Comparison of ENCODE assay signal across 13 cellular contexts in genomic region chr12:54689984-54690383, GRCh38. TPM values are rescaled to one million over a fixed set of nuclear protein-coding genes. Genes with fewer than 3 reads are reported as not detected.
DNase-seq lines count a peak whose midpoint lies in the region; ATAC-seq, FAIRE-seq and TF ChIP-seq lines count a peak whose summit lies in the region.
"Had no signal": no experiment of that assay in that cellular context is flagged by ENCODE, and none has a peak within 500 bp of the region (broad histone marks: within the 10 kb centered on the region; RNA-seq: fewer than 3 reads in every experiment).

No MANE protein-coding gene starts in this region.

- H3K27me3 ChIP-seq in DOHH2 (ENCODE audit: control insufficient read depth, low read length) (peaks cover 5% of the 10 kb centered on the region; the same call in 1 of the 2 replicates), WERI-Rb-1 (ENCODE audit: insufficient read depth, low read depth, severe bottlenecking) (peaks cover 52% of the 10 kb centered on the region), keratinocyte (ENCODE audit: control insufficient read depth, extremely low read depth, insufficient read depth, low read length) (no peaks in the 10 kb centered on the region)

- TF ChIP-seq CTCF in DOHH2 (IDR thresholded peaks at IDR 0.05; ENCODE audit: low read depth, low read length, poor library complexity, severe bottlenecking): peak; percentile 18
- peak; percentile 28 for TF ChIP-seq CTCF in HFFc6 (IDR thresholded peaks at IDR 0.05)
- peak; percentile 55 for TF ChIP-seq CTCF in WERI-Rb-1 (IDR thresholded peaks at IDR 0.05; ENCODE audit: low read depth, low read length)
- peak; percentile 20 to 69 (median 22) for TF ChIP-seq CTCF in keratinocyte (optimal IDR thresholded peaks at IDR 0.05 in 1 of 3, IDR thresholded peaks at IDR 0.05 in 1 of 3, conservative IDR thresholded peaks at IDR 0.05 in 1 of 3; ENCODE audit: extremely low read depth in 1 of 3, insufficient read depth in 2 of 3, low read length in 3 of 3)

- DNase-seq in HFFc6 (no peak), WERI-Rb-1 (no peak), keratinocyte (ENCODE audit: low read depth, low spot score) (no peak), left ventricle myocardium superior (no peak), NCI-H1436 treated with DMSO at 0.1 percent for 48 hours (lab: John Stamatoyannopoulos, UW) (no peak)
- DNase-seq in stimulated activated CD8-positive, alpha-beta memory T cell treated with anti-CD3 and anti-CD28 coated beads, Interleukin-4, amount 100 ng/mL, for 48 hours: no peak
- DNase-seq: activated naive CD4-positive, alpha-beta T cell; cortex of kidney; NCI-H2227 treated with DMSO at 0.1 percent for 48 hours had no signal

- H3K4me1 Mint-ChIP-seq in HFFc6 (ENCODE audit: low read depth): no peaks in the 10 kb centered on the region
- H3K4me1 Mint-ChIP-seq: mesothelial cell of epicardium had no signal

- H2AFZ ChIP-seq in keratinocyte (ENCODE audit: control insufficient read depth, low read length): no peak overlapping the region

- intact Hi-C loops in left ventricle myocardium superior (cut with micrococcal nuclease): no loop called here

- FAIRE-seq in keratinocyte (lab: Jason Lieb, UNC): no peak

- H3K4me1 ChIP-seq in DOHH2 (ENCODE audit: control insufficient read depth, low read length) (no peaks in the 10 kb centered on the region), keratinocyte (ENCODE audit: control insufficient read depth, extremely low read depth, insufficient read depth, low read length) (no peaks in the 10 kb centered on the region)

- no peaks in the 10 kb centered on the region for H4K20me1 ChIP-seq in DOHH2 (ENCODE audit: control insufficient read depth, insufficient read depth, low read depth, low read length)
- no peaks in the 10 kb centered on the region for H4K20me1 ChIP-seq in keratinocyte (ENCODE audit: control insufficient read depth, extremely low read depth, insufficient read depth, low read length)

- no peak overlapping the region for H3K27ac Mint-ChIP-seq in HFFc6
- H3K27ac Mint-ChIP-seq: mesothelial cell of epicardium had no signal

- dilution Hi-C loops in keratinocyte (cut with MboI; ENCODE audit: extremely low pct_ligation_motif_present, low sequenced_read_pairs): no loop called here

- H3K9ac ChIP-seq in keratinocyte (ENCODE audit: control insufficient read depth, extremely low read depth, insufficient read depth, low read length): no peak overlapping the region

- no peak overlapping the region for H3K4me2 ChIP-seq in DOHH2 (ENCODE audit: low read length)
- no peak overlapping the region for H3K4me2 ChIP-seq in keratinocyte (ENCODE audit: control insufficient read depth, extremely low read depth, insufficient read depth, low read depth, low read length)

- H3K4me3 ChIP-seq in DOHH2 (ENCODE audit: low read length): no peak overlapping the region
- H3K4me3 ChIP-seq in WERI-Rb-1 (ENCODE audit: low read depth, low read length): no peak overlapping the region
- no peak overlapping the region for H3K4me3 ChIP-seq in keratinocyte (ENCODE audit: control insufficient read depth in 2 of 3, extremely low read depth in 1 of 3, insufficient read depth in 2 of 3, low read depth in 1 of 3, low read length in 3 of 3)

- H3K27me3 Mint-ChIP-seq in HFFc6 (ENCODE audit: insufficient read depth): peaks cover 8% of the 10 kb centered on the region

- H3K9me3 Mint-ChIP-seq in HFFc6: no peaks in the 10 kb centered on the region
- H3K9me3 Mint-ChIP-seq: mesothelial cell of epicardium had no signal

- no peak overlapping the region for H3K4me3 Mint-ChIP-seq in HFFc6
- H3K4me3 Mint-ChIP-seq: mesothelial cell of epicardium had no signal

- H3K9me3 ChIP-seq in DOHH2 (ENCODE audit: control insufficient read depth, insufficient read depth, low read length) (no peaks in the 10 kb centered on the region), WERI-Rb-1 (ENCODE audit: severe bottlenecking) (no peaks in the 10 kb centered on the region), keratinocyte (ENCODE audit: control insufficient read depth, low read depth, low read length) (no peaks in the 10 kb centered on the region)

- H3K27ac ChIP-seq in DOHH2 (ENCODE audit: low read depth, low read length): no peak overlapping the region
- no peak overlapping the region for H3K27ac ChIP-seq in WERI-Rb-1
- no peak overlapping the region for H3K27ac ChIP-seq in keratinocyte (ENCODE audit: control insufficient read depth, insufficient read depth, low read length)

- H3K36me3 Mint-ChIP-seq in HFFc6 (ENCODE audit: low read depth): no peaks in the 10 kb centered on the region
- H3K36me3 Mint-ChIP-seq: mesothelial cell of epicardium had no signal

- H3F3A ChIP-seq in DOHH2 (ENCODE audit: control insufficient read depth, insufficient read depth): no peaks in the 10 kb centered on the region

- ATAC-seq in left ventricle myocardium superior: no peak
- ATAC-seq in HG03039 (IDR thresholded peaks at IDR 0.05; ENCODE audit: unreplicated experiment): no peak

- H3K36me3 ChIP-seq in DOHH2 (ENCODE audit: control insufficient read depth, low read length): no peaks in the 10 kb centered on the region
- no peaks in the 10 kb centered on the region for H3K36me3 ChIP-seq in WERI-Rb-1
- H3K36me3 ChIP-seq in keratinocyte (ENCODE audit: control insufficient read depth in 2 of 2, extremely low read depth in 1 of 2, insufficient read depth in 2 of 2, low read length in 2 of 2): no peaks in the 10 kb centered on the region

- no peaks in the 10 kb centered on the region for H3K9me2 ChIP-seq in DOHH2 (replicated peaks; ENCODE audit: control insufficient read depth, low read length)

- H3K9me1 ChIP-seq in keratinocyte (ENCODE audit: control insufficient read depth, extremely low read depth, insufficient read depth, low read length): no peaks in the 10 kb centered on the region

- H3K79me2 ChIP-seq in DOHH2 (ENCODE audit: control insufficient read depth, low read length) (no peaks in the 10 kb centered on the region), keratinocyte (ENCODE audit: control insufficient read depth, insufficient read depth, low read length) (no peaks in the 10 kb centered on the region)

RNA-seq across cellular contexts. Expression of gene DCD, which starts 41.8 kb away (rescaled TPM):
- total RNA-seq in HFFc6 (2021; fragmentation: NEBNext Ultra II Directional; extraction: Animal tissue kit (Norgen Biotek cat#: 25700)): not detected
- polyA plus RNA-seq in keratinocyte: not detected in 3 replicates
- polyA plus RNA-seq in keratinocyte (2011; ENCODE audit: low read depth): not detected
- polyA plus RNA-seq in keratinocyte (2011; cell fraction: cytosol; rRNA removed): not detected in 2 replicates
- polyA plus RNA-seq in keratinocyte (2011; cell fraction: nucleus; rRNA removed): not detected in 2 replicates
- not detected in 2 replicates for polyA plus RNA-seq in keratinocyte (2012; ENCODE audit: low replicate concordance)
- not detected in 3 replicates for polyA minus RNA-seq in keratinocyte
- not detected for polyA minus RNA-seq in keratinocyte (2011; cell fraction: cytosol; rRNA and poly(A)+ RNA removed)
- not detected in 2 replicates for polyA minus RNA-seq in keratinocyte (2011; cell fraction: nucleus; rRNA and poly(A)+ RNA removed)
- total RNA-seq in left ventricle myocardium superior: not detected
- total RNA-seq: mesothelial cell of epicardium, renal cortical epithelial cell had no signal

RNA-seq across cellular contexts. Expression of gene LACRT, which starts 55.3 kb away (rescaled TPM):
- not detected for total RNA-seq in HFFc6 (2021; fragmentation: NEBNext Ultra II Directional; extraction: Animal tissue kit (Norgen Biotek cat#: 25700))
- polyA plus RNA-seq in keratinocyte: not detected in 3 replicates
- polyA plus RNA-seq in keratinocyte (2011; ENCODE audit: low read depth): not detected
- polyA plus RNA-seq in keratinocyte (2011; cell fraction: cytosol; rRNA removed): not detected in 2 replicates
- not detected in 2 replicates for polyA plus RNA-seq in keratinocyte (2011; cell fraction: nucleus; rRNA removed)
- not detected in 2 replicates for polyA plus RNA-seq in keratinocyte (2012; ENCODE audit: low replicate concordance)
- polyA minus RNA-seq in keratinocyte: not detected in 3 replicates
- polyA minus RNA-seq in keratinocyte (2011; cell fraction: cytosol; rRNA and poly(A)+ RNA removed): not detected
- not detected in 2 replicates for polyA minus RNA-seq in keratinocyte (2011; cell fraction: nucleus; rRNA and poly(A)+ RNA removed)
- not detected for total RNA-seq in left ventricle myocardium superior
- total RNA-seq: mesothelial cell of epicardium, renal cortical epithelial cell had no signal
